In genomic region chr9:133031130-133031422, GRCh38 we compare ENCODE assay signal across 1 cellular context.
TF ChIP-seq lines count a peak whose summit lies in the region.

No MANE protein-coding gene starts in this region.

TF ChIP-seq in H1, 55 proteins besides CTCF, POLR2A, EP300 and RAD21:
- TF ChIP-seq KDM4A (IDR thresholded peaks at IDR 0.05; ENCODE audit: low read depth, low read length, severe bottlenecking) (no peak), KDM5A (IDR thresholded peaks at IDR 0.05; ENCODE audit: low read length) (peak; percentile 59; the same call in 1 of the 2 replicates), ASH2L (IDR thresholded peaks at IDR 0.05; ENCODE audit: low read length) (peak; percentile 8), RBBP5 (IDR thresholded peaks at IDR 0.05; ENCODE audit: borderline replicate concordance, low read depth, low read length) (0 out of 2 replicates have a peak, but pooled peaks have one; percentile 21), SP1 (IDR thresholded peaks at IDR 0.05; ENCODE audit: low read depth, low read length) (no peak), TBP (IDR thresholded peaks at IDR 0.05; ENCODE audit: low read depth, low read length) (no peak), EGR1 (IDR thresholded peaks at IDR 0.05; ENCODE audit: borderline replicate concordance, low read depth, low read length) (no peak), CHD2 (IDR thresholded peaks at IDR 0.05; ENCODE audit: low read length) (no peak), GABPA (IDR thresholded peaks at IDR 0.05; ENCODE audit: borderline replicate concordance, insufficient read depth, low read length) (no peak), JUN (IDR thresholded peaks at IDR 0.05; ENCODE audit: low read depth, low read length) (no peak), HDAC2 (IDR thresholded peaks at IDR 0.05; ENCODE audit: borderline replicate concordance in 1 of 2, low read depth in 2 of 2, low read length in 2 of 2) (peak in 1 of 2 experiments; percentile 5; a peak in 1 of 4 replicates)
